ENCODE assay signal across 1 cellular context in the genomic region with DNA sequence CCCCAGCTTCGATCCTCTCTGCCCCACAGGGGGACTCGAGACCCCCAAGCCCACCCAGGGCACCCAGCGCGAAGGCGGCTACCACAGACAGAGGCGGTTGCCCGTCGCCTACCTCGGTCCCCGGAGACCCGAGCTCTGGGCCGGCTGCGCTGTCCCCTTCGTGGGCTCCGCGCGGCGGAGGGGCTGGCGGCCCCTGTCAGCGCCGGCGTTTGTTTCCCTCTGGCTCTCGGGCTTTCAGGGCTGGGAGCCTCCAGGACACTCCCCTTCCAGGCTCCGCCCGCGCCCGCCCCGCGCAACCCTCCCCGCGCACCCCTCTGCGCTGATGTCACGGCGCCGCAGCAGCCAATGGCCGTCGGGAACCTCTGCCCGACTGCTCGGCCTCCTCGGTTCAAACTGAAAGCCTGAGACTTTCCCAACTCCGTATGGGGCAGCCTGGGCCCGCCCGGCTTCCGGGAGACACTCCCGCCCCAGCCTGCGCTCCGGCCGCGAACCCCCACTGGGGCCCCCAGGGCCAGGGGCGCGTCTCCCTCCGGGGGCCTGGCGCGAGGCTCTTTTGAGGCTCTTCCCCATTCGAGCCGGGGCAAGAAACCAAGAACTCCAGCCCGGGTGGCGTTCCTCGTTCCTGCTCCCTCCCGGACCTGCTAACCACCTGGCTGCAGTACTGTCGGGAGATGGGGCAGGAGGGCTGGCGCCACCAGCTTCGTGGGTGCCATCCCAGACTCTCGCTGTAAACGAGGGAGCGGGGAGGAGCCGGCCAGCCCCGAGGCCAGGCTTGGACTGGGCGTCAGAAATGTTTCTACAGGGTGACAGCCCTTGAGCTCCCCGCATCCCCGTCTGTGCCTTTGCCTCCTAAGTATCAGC.
A peak's percentile ranks its signal among the peaks of the same experiment; 100 is the strongest.
TF ChIP-seq lines count a peak whose summit lies in the region.

A gene with protein sequence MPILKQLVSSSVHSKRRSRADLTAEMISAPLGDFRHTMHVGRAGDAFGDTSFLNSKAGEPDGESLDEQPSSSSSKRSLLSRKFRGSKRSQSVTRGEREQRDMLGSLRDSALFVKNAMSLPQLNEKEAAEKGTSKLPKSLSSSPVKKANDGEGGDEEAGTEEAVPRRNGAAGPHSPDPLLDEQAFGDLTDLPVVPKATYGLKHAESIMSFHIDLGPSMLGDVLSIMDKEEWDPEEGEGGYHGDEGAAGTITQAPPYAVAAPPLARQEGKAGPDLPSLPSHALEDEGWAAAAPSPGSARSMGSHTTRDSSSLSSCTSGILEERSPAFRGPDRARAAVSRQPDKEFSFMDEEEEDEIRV (minus strand): TSS at position 221 of the 861 bp plus-strand sequence. CDS start 25,501 bp downstream, outside the sequence.

TF ChIP-seq in A549, 52 proteins besides CTCF, POLR2A, EP300 and RAD21 (continued from another document):
- TF ChIP-seq RNF2 (IDR thresholded peaks at IDR 0.05; ENCODE audit: borderline replicate concordance, low read depth), result peak; percentile 44; the same call in 1 of the 2 replicates
- TF ChIP-seq, protein P1, sequence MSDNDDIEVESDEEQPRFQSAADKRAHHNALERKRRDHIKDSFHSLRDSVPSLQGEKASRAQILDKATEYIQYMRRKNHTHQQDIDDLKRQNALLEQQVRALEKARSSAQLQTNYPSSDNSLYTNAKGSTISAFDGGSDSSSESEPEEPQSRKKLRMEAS (IDR thresholded peaks at IDR 0.05), result peak; percentile 72
